ENCODE assay signal across 8 cellular contexts in the genomic region with DNA sequence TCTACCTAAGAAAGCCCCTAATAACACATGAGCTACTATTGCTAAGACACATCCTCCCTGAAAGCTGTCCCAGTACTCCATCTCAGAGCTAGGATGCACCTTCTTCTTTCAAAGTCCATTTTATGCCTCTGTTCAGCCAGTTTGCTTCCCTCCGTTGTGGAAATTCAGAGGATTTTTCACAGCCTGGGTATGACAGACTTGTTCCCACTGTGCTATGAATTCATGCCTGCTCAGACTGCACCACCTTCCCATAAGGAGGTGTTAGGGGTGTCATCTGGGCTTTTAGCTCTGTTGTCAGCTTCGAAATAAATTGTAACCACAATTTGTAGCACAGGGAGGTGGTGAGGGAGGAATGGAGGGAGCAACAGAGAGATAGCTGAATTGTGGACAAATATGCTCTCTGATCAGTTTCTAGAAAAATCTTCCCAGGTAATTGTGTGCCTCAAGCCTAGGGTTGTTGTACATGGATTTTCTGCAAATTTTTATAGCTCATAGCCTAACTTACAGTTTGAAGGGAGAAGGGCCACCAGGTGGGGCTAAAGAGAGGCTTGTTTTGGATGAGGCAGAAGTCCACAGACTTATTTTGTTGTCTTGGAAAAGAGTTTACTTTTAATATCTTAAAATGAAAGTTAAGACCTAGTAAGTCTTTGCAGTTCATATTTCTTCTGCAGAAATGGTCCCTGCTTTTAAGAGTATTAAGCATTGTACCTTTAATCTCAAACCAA.
DNase-seq lines count a peak whose midpoint lies in the region; ATAC-seq and TF ChIP-seq lines count a peak whose summit lies in the region.

No MANE protein-coding gene starts in this region.

- in situ Hi-C loops in astrocyte of the spinal cord (cut with HindIII; ENCODE audit: low sequenced_read_pairs): no loop called here

- TF ChIP-seq CTCF in NB4 (IDR thresholded peaks at IDR 0.05; ENCODE audit: low read depth, low read length) (peak; percentile 63), astrocyte of the spinal cord (IDR thresholded peaks at IDR 0.05; ENCODE audit: low read depth, low read length) (peak; percentile 82)

- DNase-seq in EL (peak; percentile 36), NB4 (ENCODE audit: low read depth) (peak; percentile 44), astrocyte of the spinal cord (ENCODE audit: low read depth, low spot score) (peak; percentile 69), inferior parietal cortex (ENCODE audit: extremely low spot score) (peak; percentile 77)
- DNase-seq in stimulated activated CD8-positive, alpha-beta memory T cell treated with anti-CD3 and anti-CD28 coated beads, Interleukin-2, amount 100 ng/mL, for 48 hours (ENCODE audit: low read depth in 2 of 2): peak; percentile 10 to 17

- ATAC-seq in GM21723 (IDR thresholded peaks at IDR 0.05; ENCODE audit: unreplicated experiment) (peak; percentile 37), GM18870 (IDR thresholded peaks at IDR 0.05; ENCODE audit: unreplicated experiment) (no peak), HG03196 (IDR thresholded peaks at IDR 0.05; ENCODE audit: unreplicated experiment) (no peak)

- TF ChIP-seq POLR2A in NB4 (IDR thresholded peaks at IDR 0.05; ENCODE audit: extremely low read depth, insufficient read length): no peak

- no peak overlapping the region for H3K4me3 ChIP-seq in NB4 (ENCODE audit: low read depth, low read length)
- no peak overlapping the region for H3K4me3 ChIP-seq in astrocyte of the spinal cord (ENCODE audit: low read depth, low read length)

Comparison
In these comparisons a context has a peak if more than half of its experiments do, and no peak if none do; other contexts are left out.
1. DNase-seq: peak in every context shown above with its lines; median percentile 77 in inferior parietal cortex; 69 in astrocyte of the spinal cord; 44 in NB4; 36 in EL; 14 in stimulated activated CD8-positive, alpha-beta memory T cell treated with anti-CD3 and anti-CD28 coated beads, Interleukin-2, amount 100 ng/mL, for 48 hours.